ENCODE assay signal across 1 cellular context in genomic region chr3:155334897-155335883, GRCh38.
TF ChIP-seq lines count a peak whose summit lies in the region.

No MANE protein-coding gene starts in this region.

TF ChIP-seq in K562, 482 proteins besides CTCF, POLR2A, EP300 and RAD21 (continued from another document and continues in another):
- peak; percentile 49 for TF ChIP-seq SMAD1 (IDR thresholded peaks at IDR 0.05; ENCODE audit: low read depth, low read length, partially characterized antibody)
- TF ChIP-seq ZNF184 (CRISPR knock-in tag; IDR thresholded peaks at IDR 0.05), result no peak
- no peak for TF ChIP-seq RREB1 (CRISPR knock-in tag; IDR thresholded peaks at IDR 0.05)
- TF ChIP-seq ZBTB49 (CRISPR knock-in tag; IDR thresholded peaks at IDR 0.05; ENCODE audit: borderline replicate concordance), result no peak
- TF ChIP-seq HIVEP1 (CRISPR knock-in tag; IDR thresholded peaks at IDR 0.05), result no peak
- TF ChIP-seq NCOA1 (IDR thresholded peaks at IDR 0.05; ENCODE audit: low read depth), result peak; percentile 73; the same call in 1 of the 2 replicates
- peak; percentile 57 for TF ChIP-seq FOSL1 (tag; conservative IDR thresholded peaks at IDR 0.05)
- TF ChIP-seq ZNF280B (CRISPR knock-in tag; IDR thresholded peaks at IDR 0.05), result no peak
- no peak for TF ChIP-seq CREB5 (CRISPR knock-in tag; IDR thresholded peaks at IDR 0.05)
- TF ChIP-seq TAF9B (IDR thresholded peaks at IDR 0.05; ENCODE audit: partially characterized antibody), result peak; percentile 37
- 0 out of 4 replicates have a peak, but pooled peaks of 1 of the 2 experiments have one; percentile 32 for TF ChIP-seq MLLT1 (IDR thresholded peaks at IDR 0.05)
- TF ChIP-seq PHB (CRISPR knock-in tag; IDR thresholded peaks at IDR 0.05), result no peak
- no peak for TF ChIP-seq ID3 (CRISPR knock-in tag; IDR thresholded peaks at IDR 0.05)
- TF ChIP-seq ID3 (tag; IDR thresholded peaks at IDR 0.05), result peak; percentile 88
- TF ChIP-seq KAT7 (CRISPR knock-in tag; IDR thresholded peaks at IDR 0.05; ENCODE audit: borderline replicate concordance), result no peak
- no peak for TF ChIP-seq TAF1 (IDR thresholded peaks at IDR 0.05; ENCODE audit: control insufficient read depth, extremely low read depth, insufficient read depth, low read length, severe bottlenecking)
- TF ChIP-seq ZEB2 (IDR thresholded peaks at IDR 0.05), result no peak
- TF ChIP-seq CHD2 (IDR thresholded peaks at IDR 0.05; ENCODE audit: low read depth, low read length), result no peak
- no peak for TF ChIP-seq HDAC8 (tag; IDR thresholded peaks at IDR 0.05)
- peak; percentile 84 for TF ChIP-seq NCOR1 (IDR thresholded peaks at IDR 0.05)
- no peak for TF ChIP-seq CTCFL (IDR thresholded peaks at IDR 0.05; ENCODE audit: borderline replicate concordance, insufficient read depth, low read depth, low read length, poor library complexity, severe bottlenecking)
- no peak for TF ChIP-seq KHSRP (IDR thresholded peaks at IDR 0.05)
- no peak for TF ChIP-seq ARID2 (IDR thresholded peaks at IDR 0.05)
- TF ChIP-seq FOXP4 (CRISPR knock-in tag; IDR thresholded peaks at IDR 0.05; ENCODE audit: borderline replicate concordance), result 0 out of 2 replicates have a peak, but pooled peaks have one; percentile 45
- no peak for TF ChIP-seq SNRNP70 (optimal IDR thresholded peaks at IDR 0.05; ENCODE audit: low read depth, low read length)
- peak; percentile 47 for TF ChIP-seq ZBTB9 (CRISPR knock-in tag; IDR thresholded peaks at IDR 0.05)
- TF ChIP-seq PRDM10 (IDR thresholded peaks at IDR 0.05; ENCODE audit: partially characterized antibody), result no peak
- TF ChIP-seq ESRRA (IDR thresholded peaks at IDR 0.05; ENCODE audit: borderline replicate concordance, low read depth), result peak; percentile 40; the same call in 1 of the 2 replicates
- TF ChIP-seq E2F6 (IDR thresholded peaks at IDR 0.05; ENCODE audit: borderline replicate concordance in 1 of 2, extremely low read depth in 1 of 2, insufficient read depth in 1 of 2, insufficient read length in 1 of 2, low read depth in 1 of 2, low read length in 1 of 2, poor library complexity in 1 of 2, severe bottlenecking in 1 of 2), result peak; percentile 16 to 86
- TF ChIP-seq ZNF12 (CRISPR knock-in tag; IDR thresholded peaks at IDR 0.05), result no peak
